In the genomic region with DNA sequence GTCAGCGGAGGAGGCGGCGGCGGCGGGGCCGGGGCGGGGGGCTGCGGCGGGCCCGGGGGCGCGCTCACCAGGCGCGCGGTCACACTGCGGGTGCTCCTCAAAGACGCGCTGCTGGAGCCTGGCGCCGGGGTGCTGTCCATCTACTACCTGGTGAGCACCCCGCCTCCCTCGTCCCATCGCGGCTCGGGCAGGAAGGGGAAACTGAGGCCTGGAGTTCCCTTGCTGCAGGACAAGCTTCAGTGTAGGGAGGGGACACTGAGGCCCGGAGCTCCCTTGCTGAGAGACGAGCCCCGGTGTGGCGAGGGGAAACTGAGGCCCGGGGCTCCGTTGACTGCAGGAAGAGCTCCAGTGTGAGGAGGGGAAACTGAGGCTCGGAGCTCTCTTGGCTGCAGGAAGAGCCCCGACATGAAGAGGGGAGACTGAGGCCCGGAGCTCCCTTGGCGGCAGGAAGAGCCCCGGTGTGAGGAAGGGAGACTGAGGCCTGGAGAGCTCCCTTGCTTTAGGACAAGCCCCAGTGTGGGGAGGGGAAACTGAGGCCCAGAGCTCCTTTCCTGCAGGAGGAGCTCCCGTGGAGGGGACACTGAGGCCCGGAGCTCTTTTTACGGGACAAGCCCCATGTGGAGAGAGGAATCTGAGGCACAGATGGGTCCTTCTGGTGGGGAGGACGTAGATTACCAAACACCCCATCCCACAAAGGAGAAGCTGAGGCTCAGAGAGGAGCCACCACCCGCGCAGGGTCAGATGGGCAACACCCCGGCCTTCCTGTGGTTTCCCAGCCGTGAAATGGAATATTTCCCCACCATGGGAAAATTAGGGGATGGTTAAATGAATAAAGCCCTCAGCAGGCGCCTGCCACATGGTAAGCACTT, we compare ENCODE assay signal across 1 cellular context.
TF ChIP-seq lines count a peak whose summit lies in the region.

No MANE protein-coding gene starts in this region.

TF ChIP-seq in H1, 55 proteins besides CTCF, POLR2A, EP300 and RAD21:
- TF ChIP-seq PHF8 (conservative IDR thresholded peaks at IDR 0.05; ENCODE audit: low read depth, low read length) (no peak), KDM1A (IDR thresholded peaks at IDR 0.05; ENCODE audit: borderline replicate concordance, low read length) (no peak)
TF ChIP-seq in H1: peak in this region for 0.
